ENCODE assay signal across 10 cellular contexts in the genomic region with DNA sequence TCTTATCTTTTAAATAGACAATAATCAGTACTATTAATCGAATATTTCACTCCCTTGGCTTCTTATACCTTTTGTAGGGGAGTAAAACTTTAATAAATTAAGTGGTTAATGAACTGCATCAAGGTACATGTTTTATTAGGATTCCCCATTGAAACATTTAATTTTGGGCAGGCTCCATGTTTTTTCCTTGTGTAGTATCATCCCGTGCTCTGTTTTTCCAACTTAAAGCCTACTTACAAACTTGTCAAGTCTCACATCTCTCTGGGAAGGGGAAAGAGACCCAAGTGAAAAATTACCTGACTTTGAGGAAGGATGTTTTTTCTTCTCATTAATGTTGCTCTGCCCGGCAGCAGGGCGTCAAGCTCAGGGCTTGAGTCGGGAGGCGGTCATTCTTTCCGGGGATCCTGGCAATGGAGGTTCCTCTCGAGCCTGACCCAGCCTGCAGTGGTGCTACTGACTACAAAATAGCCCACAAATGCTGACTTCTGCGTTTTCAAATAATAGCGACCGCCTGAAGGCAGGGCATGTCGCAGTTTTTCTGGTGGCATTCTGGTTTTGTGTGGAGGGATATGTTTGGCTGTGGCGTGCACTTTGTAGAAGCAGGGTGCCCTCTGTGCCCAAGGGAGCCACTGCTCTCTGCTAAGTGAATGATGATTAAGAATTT. TPM values are rescaled to one million over a fixed set of nuclear protein-coding genes. Genes with fewer than 3 reads are reported as not detected.
DNase-seq lines count a peak whose midpoint lies in the region; ATAC-seq, FAIRE-seq and TF ChIP-seq lines count a peak whose summit lies in the region.
"Had no signal": no experiment of that assay in that cellular context is flagged by ENCODE, and none has a peak within 500 bp of the region (broad histone marks: within the 10 kb centered on the region; RNA-seq: fewer than 3 reads in every experiment).

No MANE protein-coding gene starts in this region.

- H3K9me3 ChIP-seq in body of pancreas, result no peaks in the 10 kb centered on the region
- H3K9me3 ChIP-seq in right lobe of liver, result no peaks in the 10 kb centered on the region
- H3K9me3 ChIP-seq in thymus (ENCODE audit: control insufficient read depth), result no peaks in the 10 kb centered on the region
- H3K9me3 ChIP-seq: BE2C had no signal

- peaks cover 52% of the 10 kb centered on the region for H3K4me1 ChIP-seq in body of pancreas
- peaks cover 0 to 39% (median 11%) of the 10 kb centered on the region in 4 donors for H3K4me1 ChIP-seq in right lobe of liver
- H3K4me1 ChIP-seq in thymus (ENCODE audit: control insufficient read depth, insufficient read depth, low read length), result peaks cover 4% of the 10 kb centered on the region
- H3K4me1 ChIP-seq: BE2C had no signal

- H3K4me3 ChIP-seq in body of pancreas (peak overlapping the region; percentile 22 to 80), right lobe of liver (peak overlapping the region; percentile 61 to 83 (median 71)), thymus (ENCODE audit: low read length) (peak overlapping the region; percentile 25)

- no peaks in the 10 kb centered on the region for H3K36me3 Mint-ChIP-seq in activated naive CD8-positive, alpha-beta T cell
- H3K36me3 Mint-ChIP-seq in activated naive CD8-positive, alpha-beta T cell treated with anti-CD3 and anti-CD28 coated beads, Interleukin-2, amount 50 U/mL, for 24 hours (ENCODE audit: low read depth), result no peaks in the 10 kb centered on the region

- peaks cover 41% of the 10 kb centered on the region for H3K27me3 Mint-ChIP-seq in activated naive CD8-positive, alpha-beta T cell
- H3K27me3 Mint-ChIP-seq in activated naive CD8-positive, alpha-beta T cell treated with anti-CD3 and anti-CD28 coated beads, Interleukin-2, amount 50 U/mL, for 24 hours, result peaks cover 74% of the 10 kb centered on the region

- H3K4me3 Mint-ChIP-seq in activated naive CD8-positive, alpha-beta T cell, result peak overlapping the region; percentile 32
- no peak overlapping the region for H3K4me3 Mint-ChIP-seq in activated naive CD8-positive, alpha-beta T cell treated with anti-CD3 and anti-CD28 coated beads, Interleukin-2, amount 50 U/mL, for 24 hours

- H3K36me3 ChIP-seq in body of pancreas (replicated peaks in 1 of 2; ENCODE audit: insufficient read depth in 1 of 2, low read depth in 2 of 2) (no peaks in the 10 kb centered on the region), right lobe of liver (no peaks in the 10 kb centered on the region), thymus (ENCODE audit: control insufficient read depth, insufficient read depth) (no peaks in the 10 kb centered on the region)
- H3K36me3 ChIP-seq: BE2C had no signal

- TF ChIP-seq CTCF in body of pancreas (IDR thresholded peaks at IDR 0.05) (peak in 1 of 7 experiments; percentile 3), right lobe of liver (IDR thresholded peaks at IDR 0.05) (no peak)

- WGBS in body of pancreas, 2 donors, result 10 to 12% methylated on average over 13 of the region's 13 CpGs
- WGBS in right lobe of liver (ENCODE audit: insufficient coverage, low coverage, low lambda C conversion rate, missing lambda C conversion rate), result 12% methylated on average over 13 of the region's 13 CpGs
- WGBS in thymus, result 33% methylated on average over 13 of the region's 13 CpGs

- H3K27ac Mint-ChIP-seq in activated naive CD8-positive, alpha-beta T cell, result no peak overlapping the region
- H3K27ac Mint-ChIP-seq in activated naive CD8-positive, alpha-beta T cell treated with anti-CD3 and anti-CD28 coated beads, Interleukin-2, amount 50 U/mL, for 24 hours, result no peak overlapping the region

- H3K27ac ChIP-seq in body of pancreas, result peak overlapping the region; percentile 8 to 99 (median 98)
- peak overlapping the region; percentile 44 to 92 (median 69) for H3K27ac ChIP-seq in right lobe of liver
- peak overlapping the region; percentile 70 for H3K27ac ChIP-seq in thymus (ENCODE audit: low read depth)

- no peaks in the 10 kb centered on the region for H3K27me3 ChIP-seq in body of pancreas
- H3K27me3 ChIP-seq in right lobe of liver, result no peaks in the 10 kb centered on the region
- peaks cover 52% of the 10 kb centered on the region for H3K27me3 ChIP-seq in thymus (ENCODE audit: control insufficient read depth, insufficient read depth)

- no peak for DNase-seq in activated naive CD8-positive, alpha-beta T cell treated with anti-CD3 and anti-CD28 coated beads, Interleukin-2, amount 50 U/mL, for 24 hours
- peak in 2 of 4 donors; percentile 41 to 56 for DNase-seq in body of pancreas
- DNase-seq in right lobe of liver, result peak in 2 of 3 donors; percentile 26 to 56
- DNase-seq in HuH-7 (ENCODE audit: low spot score), result no peak
- no peak for DNase-seq in urothelium cell line (ENCODE audit: low spot score)
- DNase-seq: BE2C; stimulated activated CD8-positive, alpha-beta memory T cell treated with anti-CD3 and anti-CD28 coated beads, Interleukin-4, amount 100 ng/mL, for 48 hours had no signal

- intact Hi-C loops in body of pancreas (cut with DNase I) (no loop called here), right lobe of liver (cut with DNase I) (no loop called here)

- peaks cover 7% of the 10 kb centered on the region for H3K4me1 Mint-ChIP-seq in activated naive CD8-positive, alpha-beta T cell (ENCODE audit: low read depth)
- peaks cover 6% of the 10 kb centered on the region for H3K4me1 Mint-ChIP-seq in activated naive CD8-positive, alpha-beta T cell treated with anti-CD3 and anti-CD28 coated beads, Interleukin-2, amount 50 U/mL, for 24 hours

- FAIRE-seq in urothelium cell line (lab: Jason Lieb, UNC), result no peak

- no peak for ATAC-seq in activated naive CD8-positive, alpha-beta T cell treated with anti-CD3 and anti-CD28 coated beads, Interleukin-2, amount 50 U/mL, for 24 hours
- ATAC-seq in body of pancreas, result no peak
- ATAC-seq in right lobe of liver, result peak in 2 of 4 donors; percentile 2 to 3
- ATAC-seq in GM21619 (IDR thresholded peaks at IDR 0.05; ENCODE audit: unreplicated experiment), result no peak

- H3K9me3 Mint-ChIP-seq in activated naive CD8-positive, alpha-beta T cell (ENCODE audit: low read depth), result no peaks in the 10 kb centered on the region
- no peaks in the 10 kb centered on the region for H3K9me3 Mint-ChIP-seq in activated naive CD8-positive, alpha-beta T cell treated with anti-CD3 and anti-CD28 coated beads, Interleukin-2, amount 50 U/mL, for 24 hours

- peak in 1 of 3 donors; percentile 46 for TF ChIP-seq POLR2A in body of pancreas (IDR thresholded peaks at IDR 0.05)
- TF ChIP-seq POLR2A in right lobe of liver (IDR thresholded peaks at IDR 0.05), result peak; percentile 29

RNA-seq across cellular contexts. Expression of a gene that starts 2.4 kb away (rescaled TPM):
- total RNA-seq in body of pancreas, result 100 to 1,000 TPM in 1 of 2 donors, 10 to 100 TPM in 1; 85.0 to 127 TPM
- 10 to 100 TPM; 64.6 to 94.2 (median 82.1) TPM for total RNA-seq in right lobe of liver
- 64.6 TPM for polyA plus RNA-seq in thymus

RNA-seq across cellular contexts. Expression of a gene that starts 46.1 kb away (rescaled TPM):
- total RNA-seq in body of pancreas, result 10 to 100 TPM in 1 of 2 donors, 1 to 10 TPM in 1; 8.6 to 18.7 TPM
- total RNA-seq in right lobe of liver, result 10 to 100 TPM in 1 of 6 experiments, 1 to 10 TPM in 5; 4.7 to 13.7 (median 7.0) TPM
- 9.7 TPM for polyA plus RNA-seq in thymus

Comparison
In these comparisons a context has a peak if more than half of its experiments do, and no peak if none do; other contexts are left out.
1. DNase-seq: peak in right lobe of liver (2 of 3); none in activated naive CD8-positive, alpha-beta T cell treated with anti-CD3 and anti-CD28 coated beads, Interleukin-2, amount 50 U/mL, for 24 hours (single experiment), HuH-7 (single experiment) and urothelium cell line (single experiment).
2. Peak in every context shown above with its lines, with median percentiles within 50 percentile points of each other: H3K27ac ChIP-seq and H3K4me3 ChIP-seq.